1 cellular context compared by ENCODE assay signal in the genomic region with DNA sequence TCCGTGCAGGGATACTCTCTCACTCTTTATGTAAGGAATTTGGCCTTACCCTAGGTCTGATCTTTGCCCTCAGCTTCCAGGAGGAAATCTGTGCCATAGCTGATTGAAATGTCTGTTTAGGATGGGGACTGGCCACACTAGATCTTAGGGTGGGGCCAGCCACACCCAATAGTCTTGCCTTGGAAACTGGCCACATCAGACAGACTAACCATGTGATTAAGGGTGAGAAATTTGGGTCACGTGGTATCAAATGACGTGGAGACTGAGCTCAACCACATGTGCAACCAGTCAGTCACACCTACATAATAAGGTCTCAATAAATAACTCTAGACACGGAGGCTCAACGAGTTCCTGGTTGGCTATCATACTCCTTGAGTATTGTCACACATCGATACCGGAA.
TF ChIP-seq lines count a peak whose summit lies in the region.

No MANE protein-coding gene starts in this region.

TF ChIP-seq in IMR-90, 13 proteins besides CTCF, POLR2A, EP300 and RAD21:
- TF ChIP-seq ELK1 (IDR thresholded peaks at IDR 0.05; ENCODE audit: borderline replicate concordance, low read depth, low read length) (no peak), MXI1 (IDR thresholded peaks at IDR 0.05; ENCODE audit: borderline replicate concordance, low read depth, low read length) (no peak), RFX5 (IDR thresholded peaks at IDR 0.05; ENCODE audit: low read depth, low read length) (no peak), RCOR1 (IDR thresholded peaks at IDR 0.05; ENCODE audit: insufficient replicate concordance, low read length) (no peak), MAZ (IDR thresholded peaks at IDR 0.05; ENCODE audit: borderline replicate concordance, low read depth, low read length) (no peak), USF2 (IDR thresholded peaks at IDR 0.05; ENCODE audit: low read depth, low read length) (peak; percentile 73), CEBPB (IDR thresholded peaks at IDR 0.05; ENCODE audit: low read depth, low read length) (no peak), BHLHE40 (IDR thresholded peaks at IDR 0.05; ENCODE audit: low read depth, low read length) (no peak)
